ENCODE assay signal across 1 cellular context in the genomic region with DNA sequence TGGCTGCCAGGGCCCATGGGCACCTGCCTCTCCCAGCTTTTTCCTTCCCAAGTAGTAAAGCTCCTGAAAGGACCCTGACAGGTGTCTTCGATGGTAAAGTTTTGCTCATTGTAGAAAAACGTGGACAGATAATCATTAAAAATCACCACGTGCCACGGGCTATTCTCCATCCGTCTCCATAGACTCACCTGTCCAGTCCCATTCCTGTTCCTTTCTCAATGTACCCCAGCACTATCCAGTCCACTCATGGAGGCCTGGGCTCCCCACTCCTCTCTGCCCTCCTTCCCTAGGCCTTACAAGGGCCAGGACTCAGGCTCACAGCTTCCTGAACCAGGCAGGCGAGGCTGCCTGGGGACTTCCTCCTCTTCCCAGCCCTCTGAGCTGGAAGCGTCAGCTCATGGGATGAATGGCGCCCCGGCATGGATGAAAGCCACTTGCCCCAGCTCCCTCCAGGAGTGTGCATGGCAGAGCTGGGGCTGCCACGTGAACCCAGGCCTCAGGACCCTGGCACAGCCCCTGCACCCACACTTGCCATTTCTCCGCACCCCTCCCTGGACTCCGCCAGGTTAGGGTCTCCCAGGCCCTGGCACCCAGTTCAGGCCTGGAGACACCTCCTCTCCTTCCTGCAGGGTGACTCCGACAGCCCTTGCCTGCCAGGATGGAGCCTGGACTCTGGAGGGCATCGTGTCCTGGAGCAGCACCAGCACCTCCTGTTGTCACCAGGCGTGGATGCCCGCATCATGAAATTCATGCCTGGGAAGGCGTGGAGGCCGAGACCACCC.
TF ChIP-seq lines count a peak whose summit lies in the region.

No MANE protein-coding gene starts in this region.

TF ChIP-seq in GM23338, 12 proteins besides CTCF, POLR2A, EP300 and RAD21:
- TF ChIP-seq POLR2AphosphoS5 (IDR thresholded peaks at IDR 0.05; ENCODE audit: low read depth) (peak; percentile 17; the same call in 1 of the 2 replicates), STAT1 (IDR thresholded peaks at IDR 0.05; ENCODE audit: unreplicated experiment) (no peak)
